Comparison of ENCODE assay signal across 23 cellular contexts in genomic region chr4:5640096-5640495, GRCh38.
"Had no signal": no experiment of that assay in that cellular context is flagged by ENCODE, and none has a peak within 500 bp of the region (broad histone marks: within the 10 kb centered on the region; RNA-seq: fewer than 3 reads in every experiment).

No MANE protein-coding gene starts in this region.

- H3K4me3 ChIP-seq: heart left ventricle, left ventricle myocardium inferior, lung, mucosa of descending colon, right atrium auricular region, smooth muscle cell, tibial nerve, uterus had no signal

- FAIRE-seq: islet of Langerhans had no signal

- H2AFZ ChIP-seq: parathyroid adenoma had no signal

- H3K27me3 ChIP-seq: heart left ventricle, right atrium auricular region, tibial nerve, uterus had no signal

- H3K79me2 ChIP-seq: parathyroid adenoma had no signal

- H3K4me2 ChIP-seq: smooth muscle cell had no signal

- ATAC-seq: heart left ventricle; mucosa of descending colon; naive thymus-derived CD8-positive, alpha-beta T cell; stimulated activated memory B cell treated with anti-CD40 and anti-IgM and Interleukin-4, amounts not matched to agents 10 μg/mL and 1 μg/mL and 100 μg/mL, for 72 hours; stimulated activated naive CD8-positive, alpha-beta T cell treated with anti-CD3 and anti-CD28 coated beads, Interleukin-15, amount 100 ng/mL, for 72 hours had no signal

- H3K4me1 ChIP-seq: parathyroid adenoma, right atrium auricular region, uterus had no signal

- DNase-seq: heart left ventricle; hypothalamus; immature natural killer cell; left ventricle myocardium inferior; midbrain; mucosa of descending colon; naive thymus-derived CD8-positive, alpha-beta T cell; nucleus accumbens; stimulated activated CD4-positive, alpha-beta T cell treated with anti-CD3 and anti-CD28 coated beads, Interleukin-1b, Interleukin-23, amount 100 ng/mL, for 48 hours; stimulated activated CD4-positive, alpha-beta T cell treated with anti-CD3 and anti-CD28 coated beads, Interleukin-2, amount 100 ng/mL, for 48 hours; stimulated activated CD4-positive, alpha-beta T cell treated with anti-CD3 and anti-CD28 coated beads, Interleukin-4, amount 100 ng/mL, for 4 hours; stimulated activated CD8-positive, alpha-beta memory T cell treated with anti-CD3 and anti-CD28 coated beads, Interleukin-4, amount 100 ng/mL, for 48 hours; stimulated activated naive CD4-positive, alpha-beta T cell treated with Interleukin-2 at 50 U/mL for 16 hours; stimulated activated naive CD8-positive, alpha-beta T cell treated with anti-CD3 and anti-CD28 coated beads, Interleukin-15, amount 100 ng/mL, for 72 hours; substantia nigra; uterus had no signal

- H3K9ac ChIP-seq: parathyroid adenoma had no signal

- H3K36me3 ChIP-seq: uterus had no signal

- H3K9me3 ChIP-seq: heart left ventricle, left ventricle myocardium inferior, mucosa of descending colon, right atrium auricular region, tibial nerve, uterus had no signal

- H3K27ac ChIP-seq: heart left ventricle, left ventricle myocardium inferior, parathyroid adenoma, right atrium auricular region, uterus had no signal
